Comparison of ENCODE assay signal across 8 cellular contexts in the genomic region with DNA sequence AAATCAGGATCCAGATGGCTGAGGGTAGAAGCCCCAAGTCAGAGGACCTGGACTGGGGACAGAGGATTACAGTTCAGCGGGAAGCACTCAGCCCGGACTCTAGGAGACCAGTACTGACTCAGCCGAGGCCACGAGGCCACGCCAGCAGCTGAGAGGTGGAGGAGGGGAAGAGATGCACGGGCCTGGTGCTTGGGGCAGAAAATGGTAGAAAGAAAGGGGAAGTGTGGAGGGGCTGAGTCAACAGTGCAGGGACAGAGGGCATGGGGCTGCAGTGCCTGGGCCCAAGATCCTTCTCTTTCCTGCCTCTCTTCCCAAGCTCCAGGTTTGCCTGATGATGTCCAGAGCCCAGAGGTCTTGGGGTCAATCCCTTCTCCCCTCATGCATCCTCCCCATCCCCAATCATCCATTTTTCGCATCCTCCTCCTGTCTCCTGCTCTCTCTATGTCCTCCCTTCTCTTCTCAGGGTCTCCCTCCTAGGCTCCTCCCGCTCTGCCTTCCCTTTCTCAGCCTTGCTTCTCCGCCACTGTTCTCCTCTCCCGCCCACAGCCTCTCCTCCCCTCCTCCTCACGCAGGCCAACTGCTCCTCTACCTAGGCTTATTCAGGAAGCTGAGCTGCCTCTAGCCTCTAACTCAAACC. TPM values are rescaled to one million over a fixed set of nuclear protein-coding genes. Genes with fewer than 3 reads are reported as not detected.
DNase-seq lines count a peak whose midpoint lies in the region; TF ChIP-seq lines count a peak whose summit lies in the region.

No MANE protein-coding gene starts in this region.

- H3K27ac ChIP-seq in A673 (ENCODE audit: low read depth, low read length, poor library complexity, severe bottlenecking): peak overlapping the region; percentile 58

- TF ChIP-seq CTCF in A673 (conservative IDR thresholded peaks at IDR 0.05; ENCODE audit: low read depth, low read length): no peak
- no peak for TF ChIP-seq CTCF in NB4 (IDR thresholded peaks at IDR 0.05; ENCODE audit: low read depth, low read length)

- peaks cover 52% of the 10 kb centered on the region for H3K36me3 ChIP-seq in A673 (ENCODE audit: insufficient read depth, low read length, poor library complexity, severe bottlenecking)

- H3K9me3 ChIP-seq in A673 (ENCODE audit: low read depth, low read length, poor library complexity, severe bottlenecking): no peaks in the 10 kb centered on the region

- no peak for TF ChIP-seq POLR2A in NB4 (IDR thresholded peaks at IDR 0.05; ENCODE audit: extremely low read depth, insufficient read length)

- peaks cover 59% of the 10 kb centered on the region for H3K4me1 ChIP-seq in A673 (ENCODE audit: insufficient read depth, low read length, poor library complexity, severe bottlenecking)

- H3K27me3 ChIP-seq in A673 (replicated peaks; ENCODE audit: insufficient read depth, low read depth, low read length, poor library complexity): no peaks in the 10 kb centered on the region

- peak overlapping the region; percentile 77 for H3K27ac Mint-ChIP-seq in activated naive CD4-positive, alpha-beta T cell treated with anti-CD3 and anti-CD28 coated beads, Interleukin-2, amount 10 ng/mL, durations not matched to agents 7 days and 5 days

- no peak for DNase-seq in A673 (ENCODE audit: low spot score)
- DNase-seq in GM19238 (ENCODE audit: insufficient read length, low spot score): peak; percentile 67
- peak; percentile 95 for DNase-seq in NB4 (ENCODE audit: low read depth)
- no peak for DNase-seq in activated naive CD4-positive, alpha-beta T cell treated with anti-CD3 and anti-CD28 coated beads, Interleukin-2, amount 10 ng/mL, durations not matched to agents 7 days and 5 days
- peak; percentile 93 for DNase-seq in cardiac septum (ENCODE audit: low spot score)
- DNase-seq in pulmonary artery endothelial cell (ENCODE audit: low read depth, low spot score): peak; percentile 74
- DNase-seq in DMS53 (lab: John Stamatoyannopoulos, UW): no peak
- DNase-seq in ecto neural progenitor cell (ENCODE audit: low spot score): no peak

- CTCF ChIA-PET in A673 (lab: Charles Lee): no interaction called here
- CTCF ChIA-PET in activated naive CD4-positive, alpha-beta T cell treated with anti-CD3 and anti-CD28 coated beads, Interleukin-2, amount 10 ng/mL, durations not matched to agents 7 days and 5 days (lab: Charles Lee): interaction anchor here (0.8 to 0.9 kb wide), 2 partner anchors 10 to 13 kb away, joined by 3 read pairs; no protein-coding TSS in a partner anchor

- POLR2A ChIA-PET in A673 (lab: Charles Lee; ENCODE audit: low non-redundant PET): no interaction called here

- no peaks in the 10 kb centered on the region for H3K9me3 Mint-ChIP-seq in activated naive CD4-positive, alpha-beta T cell treated with anti-CD3 and anti-CD28 coated beads, Interleukin-2, amount 10 ng/mL, durations not matched to agents 7 days and 5 days

- peak overlapping the region; percentile 55 for H3K4me3 Mint-ChIP-seq in activated naive CD4-positive, alpha-beta T cell treated with anti-CD3 and anti-CD28 coated beads, Interleukin-2, amount 10 ng/mL, durations not matched to agents 7 days and 5 days

- no peaks in the 10 kb centered on the region for H3K27me3 Mint-ChIP-seq in activated naive CD4-positive, alpha-beta T cell treated with anti-CD3 and anti-CD28 coated beads, Interleukin-2, amount 10 ng/mL, durations not matched to agents 7 days and 5 days

- peaks cover 75% of the 10 kb centered on the region for H3K36me3 Mint-ChIP-seq in activated naive CD4-positive, alpha-beta T cell treated with anti-CD3 and anti-CD28 coated beads, Interleukin-2, amount 10 ng/mL, durations not matched to agents 7 days and 5 days

- no TSS peak for BruUV-seq in A673 (replicated peaks; lab: Mats Ljungman, UMichigan)

- intact Hi-C loops in A673 (cut with micrococcal nuclease; ENCODE audit: unreplicated experiment): no loop called here
- intact Hi-C loops in cardiac septum (cut with DNase I): no loop called here

- H3K4me1 Mint-ChIP-seq in activated naive CD4-positive, alpha-beta T cell treated with anti-CD3 and anti-CD28 coated beads, Interleukin-2, amount 10 ng/mL, durations not matched to agents 7 days and 5 days: peaks cover 97% of the 10 kb centered on the region

- H3K4me3 ChIP-seq in A673 (ENCODE audit: low read depth, low read length, poor library complexity, severe bottlenecking) (no peak overlapping the region), NB4 (ENCODE audit: low read depth, low read length) (peak overlapping the region; percentile 59)

RNA-seq across cellular contexts. Expression of a gene that starts 7.7 kb away (rescaled TPM):
- total RNA-seq in A673 (2021) (148 and 161 TPM in 2 replicates), cardiac septum (95.9 TPM), pulmonary artery endothelial cell (71.3 and 107 TPM in 2 replicates)

RNA-seq across cellular contexts. Expression of a gene that starts 29.2 kb away (rescaled TPM):
- not detected in 2 replicates for total RNA-seq in A673 (2021)
- not detected for total RNA-seq in cardiac septum
- total RNA-seq in pulmonary artery endothelial cell: 0.14 TPM in 1 of 2 replicates, not detected in the other

RNA-seq across cellular contexts. Expression of a gene that starts 36.4 kb away (rescaled TPM):
- total RNA-seq in A673 (2021): 92.7 and 93.3 TPM in 2 replicates
- total RNA-seq in cardiac septum: 26.8 TPM
- 23.7 and 35.6 TPM in 2 replicates for total RNA-seq in pulmonary artery endothelial cell

RNA-seq across cellular contexts. Expression of a gene that starts 50.1 kb away (rescaled TPM):
- total RNA-seq in A673 (2021) (220 and 233 TPM in 2 replicates), cardiac septum (81.2 TPM), pulmonary artery endothelial cell (427 and 499 TPM in 2 replicates)

RNA-seq across cellular contexts. Expression of a gene that starts 59.5 kb away (rescaled TPM):
- total RNA-seq in A673 (2021) (27.5 and 29.6 TPM in 2 replicates), cardiac septum (26.2 TPM), pulmonary artery endothelial cell (37.7 and 49.3 TPM in 2 replicates)

Comparison
In these comparisons a context has a peak if more than half of its experiments do, and no peak if none do; other contexts are left out.
1. DNase-seq: peak in GM19238 (single experiment), NB4 (single experiment), cardiac septum (single experiment) and pulmonary artery endothelial cell (single experiment); none in A673 (single experiment), activated naive CD4-positive, alpha-beta T cell treated with anti-CD3 and anti-CD28 coated beads, Interleukin-2, amount 10 ng/mL, durations not matched to agents 7 days and 5 days (single experiment), DMS53 (single experiment) and ecto neural progenitor cell (single experiment).